23 cellular contexts compared by ENCODE assay signal in genomic region chr16:68351991-68352431, GRCh38. TPM values are rescaled to one million over a fixed set of nuclear protein-coding genes. Genes with fewer than 3 reads are reported as not detected.
DNase-seq lines count a peak whose midpoint lies in the region; ATAC-seq and TF ChIP-seq lines count a peak whose summit lies in the region.
"Had no signal": no experiment of that assay in that cellular context is flagged by ENCODE, and none has a peak within 500 bp of the region (broad histone marks: within the 10 kb centered on the region; RNA-seq: fewer than 3 reads in every experiment).

No MANE protein-coding gene starts in this region.

- H3K4me3 ChIP-seq in DND-41 (ENCODE audit: low read depth in 1 of 2, low read length in 2 of 2) (no peak overlapping the region), PC-3 (ENCODE audit: low read length) (no peak overlapping the region), left lung (no peak overlapping the region)
- H3K4me3 ChIP-seq: ovary, skin epidermis had no signal

- H2AFZ ChIP-seq in DND-41 (ENCODE audit: low read depth, low read length) (no peak overlapping the region), PC-3 (ENCODE audit: low read length) (no peak overlapping the region)

- H3K9me2 ChIP-seq in PC-3 (replicated peaks; ENCODE audit: low read length), result no peaks in the 10 kb centered on the region
- H3K9me2 ChIP-seq: SK-N-SH had no signal

- H3K4me1 ChIP-seq in DND-41 (ENCODE audit: insufficient read depth, low read length), result peaks cover 80% of the 10 kb centered on the region
- H3K4me1 ChIP-seq in PC-3 (ENCODE audit: insufficient read depth, low read length), result no peaks in the 10 kb centered on the region
- H3K4me1 ChIP-seq in left lung, result peaks cover 0 to 17% of the 10 kb centered on the region in 2 donors
- H3K4me1 ChIP-seq: BE2C had no signal

- TF ChIP-seq CTCF in DND-41 (IDR thresholded peaks at IDR 0.05; ENCODE audit: borderline replicate concordance, extremely low read depth, low read length, poor library complexity, severe bottlenecking), result no peak
- no peak for TF ChIP-seq CTCF in PC-3 (conservative IDR thresholded peaks at IDR 0.05; ENCODE audit: low read depth, low read length)
- no peak for TF ChIP-seq CTCF in left lung (IDR thresholded peaks at IDR 0.05)
- no peak for TF ChIP-seq CTCF in type B pancreatic cell (conservative IDR thresholded peaks at IDR 0.05)

- H3K36me3 ChIP-seq in DND-41 (ENCODE audit: insufficient read depth, low read length), result peaks cover 95% of the 10 kb centered on the region
- H3K36me3 ChIP-seq in PC-3 (ENCODE audit: low read depth, low read length), result no peaks in the 10 kb centered on the region
- peaks cover 0 to 98% of the 10 kb centered on the region in 2 donors for H3K36me3 ChIP-seq in left lung

- no peak overlapping the region for H3K9ac ChIP-seq in DND-41 (ENCODE audit: low read depth, low read length)
- H3K9ac ChIP-seq in PC-3 (ENCODE audit: low read length), result no peak overlapping the region
- H3K9ac ChIP-seq: SK-N-SH had no signal

- H3K27me3 Mint-ChIP-seq in type B pancreatic cell, result no peaks in the 10 kb centered on the region
- H3K27me3 Mint-ChIP-seq: activated CD8-positive, alpha-beta memory T cell treated with anti-CD3 and anti-CD28 coated beads, Interleukin-2, amount 10 ng/mL, durations not matched to agents 7 days and 5 days had no signal

- H3K36me3 Mint-ChIP-seq in type B pancreatic cell, result peaks cover 13% of the 10 kb centered on the region

- no peaks in the 10 kb centered on the region for H3F3A ChIP-seq in PC-3 (ENCODE audit: low read length, unreplicated experiment)

- H3K4me2 ChIP-seq in DND-41 (ENCODE audit: insufficient read depth, low read length) (no peak overlapping the region), PC-3 (ENCODE audit: low read length) (no peak overlapping the region)
- H3K4me2 ChIP-seq: SK-N-SH had no signal

- CTCF ChIA-PET in PC-3 (lab: Charles Lee), result no interaction called here

- peak overlapping the region; percentile 38 for H3K27ac ChIP-seq in DND-41 (ENCODE audit: low read length)
- H3K27ac ChIP-seq in PC-3 (ENCODE audit: low read length), result no peak overlapping the region
- no peak overlapping the region for H3K27ac ChIP-seq in left lung
- H3K27ac ChIP-seq: ovary, skin epidermis had no signal

- H3K4me3 Mint-ChIP-seq in type B pancreatic cell, result no peak overlapping the region
- H3K4me3 Mint-ChIP-seq: activated CD8-positive, alpha-beta memory T cell treated with anti-CD3 and anti-CD28 coated beads, Interleukin-2, amount 10 ng/mL, durations not matched to agents 7 days and 5 days had no signal

- H3K9me3 Mint-ChIP-seq in type B pancreatic cell, result no peaks in the 10 kb centered on the region

- H3K27me3 ChIP-seq in DND-41 (ENCODE audit: insufficient read depth, low read length, poor library complexity) (no peaks in the 10 kb centered on the region), PC-3 (ENCODE audit: low read length) (no peaks in the 10 kb centered on the region), left lung (no peaks in the 10 kb centered on the region)
- H3K27me3 ChIP-seq: BE2C, ovary had no signal

- peak overlapping the region; percentile 48 for H3K27ac Mint-ChIP-seq in type B pancreatic cell
- H3K27ac Mint-ChIP-seq: activated CD8-positive, alpha-beta memory T cell treated with anti-CD3 and anti-CD28 coated beads, Interleukin-2, amount 10 ng/mL, durations not matched to agents 7 days and 5 days had no signal

- peaks cover 7% of the 10 kb centered on the region for H3K4me1 Mint-ChIP-seq in type B pancreatic cell (ENCODE audit: unreplicated experiment)

- no TSS peak for BruUV-seq in PC-3 (replicated peaks; lab: Mats Ljungman, UMichigan)

- ATAC-seq in DND-41 (ENCODE audit: insufficient read depth, low read depth), result no peak
- ATAC-seq in PC-3, result peak; percentile 55
- peak; percentile 92 for ATAC-seq in left lung
- ATAC-seq: activated CD8-positive, alpha-beta memory T cell treated with anti-CD3 and anti-CD28 coated beads, Interleukin-2, amount 10 ng/mL, durations not matched to agents 7 days and 5 days; left lobe of liver; Panc1 had no signal

- POLR2A ChIA-PET in PC-3 (lab: Charles Lee; ENCODE audit: unreplicated experiment), result no interaction called here

- intact Hi-C loops in PC-3 (cut with micrococcal nuclease) (no loop called here), left lung (cut with DNase I) (no loop called here)

- peaks cover 87% of the 10 kb centered on the region for H3K79me2 ChIP-seq in DND-41 (ENCODE audit: insufficient read depth, low read length)
- no peaks in the 10 kb centered on the region for H3K79me2 ChIP-seq in PC-3 (ENCODE audit: low read length)

- H3K9me3 ChIP-seq in DND-41 (ENCODE audit: insufficient read depth, low read length, severe bottlenecking) (no peaks in the 10 kb centered on the region), PC-3 (ENCODE audit: low read length) (no peaks in the 10 kb centered on the region), left lung (no peaks in the 10 kb centered on the region)
- H3K9me3 ChIP-seq: BE2C, ovary, SK-N-SH had no signal

- H4K20me1 ChIP-seq in DND-41 (ENCODE audit: insufficient read depth, low read length), result peaks cover 7% of the 10 kb centered on the region; the same call in 1 of the 2 replicates
- H4K20me1 ChIP-seq in PC-3 (ENCODE audit: low read length), result no peaks in the 10 kb centered on the region

- DNase-seq in DND-41, result no peak
- peak; percentile 16 for DNase-seq in PC-3
- peak in 1 of 2 donors; percentile 70 for DNase-seq in left lung
- DNase-seq in type B pancreatic cell (ENCODE audit: extremely low spot score, unreplicated experiment), result no peak
- DNase-seq in NCI-H524 treated with DMSO at 0.1 percent for 48 hours (lab: John Stamatoyannopoulos, UW), result no peak
- DNase-seq in Ammon's horn (ENCODE audit: low spot score), result no peak
- no peak for DNase-seq in globus pallidus (ENCODE audit: low spot score)
- DNase-seq: activated CD4-positive, alpha-beta T cell treated with anti-CD3 and anti-CD28 coated beads for 1 hour; activated CD8-positive, alpha-beta memory T cell treated with anti-CD3 and anti-CD28 coated beads, Interleukin-2, amount 10 ng/mL, durations not matched to agents 7 days and 5 days; activated effector memory CD4-positive, alpha-beta T cell treated with anti-CD3 and anti-CD28 coated beads, Interleukin-2, amount 50 U/mL, for 16 hours; amniotic stem cell; BE2C; cerebellar nuclear complex; DMS79; NCI-H1930; NCI-H774; SK-N-SH; stimulated activated CD4-positive, alpha-beta T cell treated with anti-CD3 and anti-CD28 coated beads, Interleukin-4, amount 100 ng/mL, for 24 hours; T1000 had no signal

RNA-seq across cellular contexts. Expression of gene PRMT7, which starts 41.2 kb away (rescaled TPM):
- 46.4 and 48.1 TPM in 2 replicates for total RNA-seq in PC-3 (2014; rRNA removed)
- 10 to 100 TPM; 29.0 to 35.4 TPM for total RNA-seq in left lung
- 39.1 and 66.9 TPM in 2 replicates for total RNA-seq in type B pancreatic cell (ENCODE audit: low replicate concordance)

RNA-seq across cellular contexts. Expression of gene SLC7A6OS, which starts 41.3 kb away (rescaled TPM):
- total RNA-seq in PC-3 (2014; rRNA removed) (12.6 TPM in 2 replicates), left lung (10 to 100 TPM; 11.7 to 17.0 TPM), type B pancreatic cell (ENCODE audit: low replicate concordance) (17.3 and 21.7 TPM in 2 replicates)
